Comparison of ENCODE assay signal across 20 cellular contexts in genomic region chr15:62611002-62611401, GRCh38.
DNase-seq lines count a peak whose midpoint lies in the region; ATAC-seq, FAIRE-seq and TF ChIP-seq lines count a peak whose summit lies in the region.
"Had no signal": no experiment of that assay in that cellular context is flagged by ENCODE, and none has a peak within 500 bp of the region (broad histone marks: within the 10 kb centered on the region; RNA-seq: fewer than 3 reads in every experiment).

No MANE protein-coding gene starts in this region.

- H3K27ac ChIP-seq in A549 (no peak overlapping the region), mesenchymal stem cell (ENCODE audit: low read length, poor library complexity, severe bottlenecking) (no peak overlapping the region), vagina (peak overlapping the region; percentile 15), osteoblast (ENCODE audit: low read depth, low read length) (no peak overlapping the region)
- no peak overlapping the region for H3K27ac ChIP-seq in BLaER1 treated with 17β-estradiol and CSF1 and Interleukin-3, amounts not matched to agents 10 nM and 100 nM

- H3K4me2 ChIP-seq in A549 (no peak overlapping the region), mesenchymal stem cell (ENCODE audit: low read length, poor library complexity, severe bottlenecking) (no peak overlapping the region), osteoblast (ENCODE audit: insufficient read depth, low read length) (no peak overlapping the region)
- peak overlapping the region in 7 of 11 experiments; percentile 22 to 60 (median 40); a peak in 11 of 22 replicates for H3K4me2 ChIP-seq in BLaER1 treated with 17β-estradiol and CSF1 and Interleukin-3, amounts not matched to agents 10 nM and 100 nM

- H2AFZ ChIP-seq in mesenchymal stem cell (ENCODE audit: low read depth, low read length) (no peak overlapping the region), osteoblast (ENCODE audit: low read length) (no peak overlapping the region)

- 75% methylated on average over 2 of the region's 2 CpGs for WGBS in A549 (ENCODE audit: missing lambda C conversion rate)
- WGBS in mesenchymal stem cell, result no CpG with 5 or more reads among the region's 2 CpGs

- no peak for TF ChIP-seq POLR2A in A549 (IDR thresholded peaks at IDR 0.05; ENCODE audit: low read length)
- TF ChIP-seq POLR2A in vagina (IDR thresholded peaks at IDR 0.05), result no peak

- H3K4ac ChIP-seq in mesenchymal stem cell (ENCODE audit: low read depth in 1 of 2, low read length in 2 of 2), result no peak overlapping the region

- no peak overlapping the region for H2BK5ac ChIP-seq in mesenchymal stem cell (ENCODE audit: low read depth, low read length, poor library complexity, severe bottlenecking)

- no peaks in the 10 kb centered on the region for H3K27me3 ChIP-seq in BLaER1 treated with 17β-estradiol and CSF1 and Interleukin-3, amounts not matched to agents 10 nM and 100 nM
- H3K27me3 ChIP-seq in mesenchymal stem cell (ENCODE audit: control insufficient read depth in 1 of 2, insufficient read depth in 1 of 2, low read length in 2 of 2), result no peaks in the 10 kb centered on the region
- no peaks in the 10 kb centered on the region for H3K27me3 ChIP-seq in vagina
- H3K27me3 ChIP-seq in osteoblast (ENCODE audit: insufficient read depth, low read length), result no peaks in the 10 kb centered on the region
- H3K27me3 ChIP-seq: BE2C had no signal

- H3K23ac ChIP-seq in mesenchymal stem cell (ENCODE audit: low read length in 2 of 2), result no peak overlapping the region

- FAIRE-seq in A549 (lab: Jason Lieb, UNC), result no peak
- FAIRE-seq: GM12892, GM18507, HTR-8/SVneo had no signal

- ATAC-seq in A549 (no peak), GM19395 (IDR thresholded peaks at IDR 0.05; ENCODE audit: unreplicated experiment) (no peak)
- ATAC-seq: HCT116 had no signal

- H3K9me3 ChIP-seq in A549 (no peaks in the 10 kb centered on the region), mesenchymal stem cell (ENCODE audit: control insufficient read depth, low read length) (no peaks in the 10 kb centered on the region), vagina (no peaks in the 10 kb centered on the region), osteoblast (ENCODE audit: low read depth, low read length) (no peaks in the 10 kb centered on the region)
- H3K9me3 ChIP-seq in BLaER1 treated with 17β-estradiol and CSF1 and Interleukin-3, amounts not matched to agents 10 nM and 100 nM (replicated peaks in 1 of 11), result no peaks in the 10 kb centered on the region
- H3K9me3 ChIP-seq: BE2C had no signal

- H3K14ac ChIP-seq in mesenchymal stem cell (ENCODE audit: low read length in 2 of 2), result no peak overlapping the region

- H3K4me1 ChIP-seq in A549 (peaks cover 24% of the 10 kb centered on the region), mesenchymal stem cell (ENCODE audit: control insufficient read depth, insufficient read depth, low read depth, low read length) (peaks cover 21% of the 10 kb centered on the region), vagina (peaks cover 23% of the 10 kb centered on the region), osteoblast (ENCODE audit: insufficient read depth, low read length) (peaks cover 21% of the 10 kb centered on the region)
- peaks cover 0 to 13% (median 5%) of the 10 kb centered on the region in 10 experiments; a peak in 7 of 20 replicates for H3K4me1 ChIP-seq in BLaER1 treated with 17β-estradiol and CSF1 and Interleukin-3, amounts not matched to agents 10 nM and 100 nM

- peak overlapping the region; percentile 85 for H2AK5ac ChIP-seq in mesenchymal stem cell (ENCODE audit: low read length, severe bottlenecking)

- no peak overlapping the region for H2BK120ac ChIP-seq in mesenchymal stem cell (ENCODE audit: low read depth, low read length)

- no peaks in the 10 kb centered on the region for H4K20me1 ChIP-seq in BLaER1 treated with 17β-estradiol and CSF1 and Interleukin-3, amounts not matched to agents 10 nM and 100 nM
- no peaks in the 10 kb centered on the region for H4K20me1 ChIP-seq in osteoblast (ENCODE audit: insufficient read depth, low read length)

- TF ChIP-seq CTCF in A549 (IDR thresholded peaks at IDR 0.05) (no peak), vagina (IDR thresholded peaks at IDR 0.05) (no peak), osteoblast (IDR thresholded peaks at IDR 0.05; ENCODE audit: extremely low read depth, low read depth, low read length) (no peak)

- H4K91ac ChIP-seq in mesenchymal stem cell (ENCODE audit: low read length), result no peak overlapping the region

- H3K79me2 ChIP-seq in osteoblast (ENCODE audit: insufficient read depth, low read length), result peaks cover 13% of the 10 kb centered on the region

- no peak for TF ChIP-seq EP300 in A549 (IDR thresholded peaks at IDR 0.05)

- CTCF ChIA-PET in A549 (lab: Yijun Ruan, JAX), result interaction anchor here (0.9 to 1.5 kb wide), 2 partner anchors 26 to 40 kb away, joined by 3 to 4 read pairs; no protein-coding TSS in a partner anchor

- POLR2A ChIA-PET in A549 (lab: Yijun Ruan, JAX), result no interaction called here

- no peaks in the 10 kb centered on the region for H3K36me3 ChIP-seq in BLaER1 treated with 17β-estradiol and CSF1 and Interleukin-3, amounts not matched to agents 10 nM and 100 nM
- H3K36me3 ChIP-seq in mesenchymal stem cell (ENCODE audit: control insufficient read depth in 1 of 2, insufficient read depth in 2 of 2, low read depth in 1 of 2, low read length in 2 of 2), result peaks cover 0 to 3% of the 10 kb centered on the region in 2 experiments
- H3K36me3 ChIP-seq in vagina, result no peaks in the 10 kb centered on the region
- H3K36me3 ChIP-seq in osteoblast (ENCODE audit: insufficient read depth, low read length), result no peaks in the 10 kb centered on the region
- H3K36me3 ChIP-seq: BE2C had no signal

- DNase-seq in A549 (ENCODE audit: low read depth in 1 of 2, low spot score in 1 of 2) (no peak), mesenchymal stem cell (no peak), vagina (ENCODE audit: extremely low spot score in 2 of 2) (no peak), SW 1271 (lab: John Stamatoyannopoulos, UW) (no peak), osteoblast (ENCODE audit: insufficient read length, low spot score, missing footprints) (no peak)
- DNase-seq: ACHN; BE2C; CD4-positive, alpha-beta memory T cell; DMS153; DMS79; GDM1; GOT3; H7; HFFc6 had no signal

- intact Hi-C loops in vagina (cut with DNase I), result no loop called here

- H4K8ac ChIP-seq in mesenchymal stem cell (ENCODE audit: low read length), result no peak overlapping the region

- TF ChIP-seq RAD21 in A549 (conservative IDR thresholded peaks at IDR 0.05 in 1 of 2, IDR thresholded peaks at IDR 0.05 in 1 of 2), result no peak

- H3K18ac ChIP-seq in mesenchymal stem cell (ENCODE audit: low read depth in 1 of 2, low read length in 2 of 2), result no peak overlapping the region

- H3K79me1 ChIP-seq in mesenchymal stem cell (replicated peaks; ENCODE audit: low read length, poor library complexity, severe bottlenecking), result peaks cover 21% of the 10 kb centered on the region

- H3K4me3 ChIP-seq in A549, result no peak overlapping the region
- H3K4me3 ChIP-seq in BLaER1 treated with 17β-estradiol and CSF1 and Interleukin-3, amounts not matched to agents 10 nM and 100 nM, result no peak overlapping the region
- no peak overlapping the region for H3K4me3 ChIP-seq in mesenchymal stem cell (ENCODE audit: insufficient read depth in 1 of 2, low read depth in 1 of 2, low read length in 2 of 2)
- no peak overlapping the region for H3K4me3 ChIP-seq in vagina
- H3K4me3 ChIP-seq in osteoblast (ENCODE audit: insufficient read depth, low read length), result no peak overlapping the region

- no peak overlapping the region for H3K9ac ChIP-seq in BLaER1 treated with 17β-estradiol and CSF1 and Interleukin-3, amounts not matched to agents 10 nM and 100 nM
- peak overlapping the region; percentile 48 for H3K9ac ChIP-seq in mesenchymal stem cell (ENCODE audit: low read length)

- H2BK15ac ChIP-seq in mesenchymal stem cell (ENCODE audit: low read depth, poor library complexity, severe bottlenecking), result no peak overlapping the region

- H2BK12ac ChIP-seq in mesenchymal stem cell (ENCODE audit: low read length in 2 of 2), result no peak overlapping the region

TF ChIP-seq in A549, 52 proteins besides CTCF, POLR2A, EP300 and RAD21:
- TF ChIP-seq GATA3 (IDR thresholded peaks at IDR 0.05; ENCODE audit: borderline replicate concordance) (no peak), NFE2L2 (conservative IDR thresholded peaks at IDR 0.05; ENCODE audit: low read length) (no peak), MAFK (IDR thresholded peaks at IDR 0.05; ENCODE audit: partially characterized antibody) (peak; percentile 87)
TF ChIP-seq in A549: peak in this region for 1.

Comparison
In these comparisons a context has a peak if more than half of its experiments do, and no peak if none do; other contexts are left out.
1. H3K4me2 ChIP-seq: peak in BLaER1 treated with 17β-estradiol and CSF1 and Interleukin-3, amounts not matched to agents 10 nM and 100 nM (7 of 11); none in A549 (single experiment), mesenchymal stem cell (single experiment) and osteoblast (single experiment).